In genomic region chr5:121533814-121534213, GRCh38 we compare ENCODE assay signal across 19 cellular contexts.
A peak's percentile ranks its signal among the peaks of the same experiment; 100 is the strongest.
DNase-seq lines count a peak whose midpoint lies in the region; ATAC-seq and TF ChIP-seq lines count a peak whose summit lies in the region.
"Had no signal": no experiment of that assay in that cellular context is flagged by ENCODE, and none has a peak within 500 bp of the region (broad histone marks: within the 10 kb centered on the region; RNA-seq: fewer than 3 reads in every experiment).

No MANE protein-coding gene starts in this region.

- peaks cover 0 to 12% of the 10 kb centered on the region in 2 donors for H3K4me1 ChIP-seq in right atrium auricular region
- H3K4me1 ChIP-seq: A549 had no signal

- peak; percentile 16 for DNase-seq in D341Med (ENCODE audit: low spot score)
- DNase-seq in OCI-M1 (lab: John Stamatoyannopoulos, UW): peak; percentile 75
- DNase-seq in foreskin melanocyte: peak; percentile 86
- no peak for DNase-seq in right atrium auricular region (ENCODE audit: low spot score)
- no peak for DNase-seq in pons (ENCODE audit: low spot score)
- DNase-seq in DMS53 treated with DMSO at 0.1 percent for 48 hours (lab: John Stamatoyannopoulos, UW; ENCODE audit: unreplicated experiment): no peak
- DNase-seq: DND-41, KBM-7, MM.1S, NCI-H1105 treated with DMSO at 0.1 percent for 48 hours, NCI-H2029 treated with DMSO at 0.1 percent for 48 hours, NCI-H2171, NCI-H524 treated with DMSO at 0.1 percent for 48 hours, NCI-H82, SHP77 had no signal

- H3K36me3 ChIP-seq in right atrium auricular region: no peaks in the 10 kb centered on the region

- H3K9me3 ChIP-seq in right atrium auricular region: no peaks in the 10 kb centered on the region
- H3K9me3 ChIP-seq: A549 had no signal

- no peak for TF ChIP-seq CTCF in right atrium auricular region (IDR thresholded peaks at IDR 0.05)

- H3K4me3 ChIP-seq in right atrium auricular region: no peak overlapping the region
- H3K4me3 ChIP-seq: A549, GM12878, SK-N-MC had no signal

- no peaks in the 10 kb centered on the region for H3K27me3 ChIP-seq in right atrium auricular region

- no peak for ATAC-seq in HG02588 (IDR thresholded peaks at IDR 0.05; ENCODE audit: unreplicated experiment)
- ATAC-seq: A549, GM12878 had no signal

- H3K27ac ChIP-seq in right atrium auricular region: peak overlapping the region; percentile 47 to 55
- H3K27ac ChIP-seq: A549, SK-N-MC had no signal

Comparison
In these comparisons a context has a peak if more than half of its experiments do, and no peak if none do; other contexts are left out.
1. DNase-seq: peak in D341Med (single experiment), OCI-M1 (single experiment) and foreskin melanocyte (single experiment); none in right atrium auricular region (single experiment), pons (single experiment) and DMS53 treated with DMSO at 0.1 percent for 48 hours (single experiment).